11 cellular contexts compared by ENCODE assay signal in the genomic region with DNA sequence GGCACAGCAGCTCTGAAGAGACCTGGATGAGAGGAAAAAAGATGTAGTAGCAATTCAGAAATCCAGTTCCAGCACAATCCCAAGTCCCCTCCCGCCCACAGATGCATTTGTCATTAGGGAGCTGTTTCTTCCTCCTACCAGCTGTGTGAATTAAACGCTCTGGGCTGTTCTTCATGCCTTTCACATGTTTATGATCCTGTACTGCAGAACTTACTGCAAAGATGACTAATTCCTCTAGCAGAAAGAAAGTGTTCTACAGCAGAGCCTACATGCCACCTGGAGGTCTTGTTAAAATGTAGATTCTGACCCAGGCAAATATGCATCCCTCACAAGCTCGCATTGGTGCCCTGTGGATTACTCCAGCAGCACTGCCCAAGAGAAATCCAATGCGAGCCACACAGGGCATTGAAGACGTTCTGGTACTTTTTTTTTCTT. TPM values are rescaled to one million over a fixed set of nuclear protein-coding genes. Genes with fewer than 3 reads are reported as not detected.
A peak's percentile ranks its signal among the peaks of the same experiment; 100 is the strongest.
DNase-seq lines count a peak whose midpoint lies in the region; ATAC-seq and TF ChIP-seq lines count a peak whose summit lies in the region.
"Had no signal": no experiment of that assay in that cellular context is flagged by ENCODE, and none has a peak within 500 bp of the region (broad histone marks: within the 10 kb centered on the region; RNA-seq: fewer than 3 reads in every experiment).

No MANE protein-coding gene starts in this region.

- H2AFZ ChIP-seq in GM23338, result no peak overlapping the region
- no peak overlapping the region for H2AFZ ChIP-seq in trophoblast cell (ENCODE audit: insufficient read depth, low read length, poor library complexity)

- no peak overlapping the region for H2AK5ac ChIP-seq in trophoblast cell (ENCODE audit: low read length)

- no peak overlapping the region for H3K18ac ChIP-seq in trophoblast cell (ENCODE audit: low read length)

- H3K27me3 Mint-ChIP-seq in GM23338 (ENCODE audit: insufficient read depth, low read depth, poor library complexity), result peaks cover 24% of the 10 kb centered on the region
- H3K27me3 Mint-ChIP-seq in T-cell, result no peaks in the 10 kb centered on the region
- H3K27me3 Mint-ChIP-seq: effector memory CD8-positive, alpha-beta T cell had no signal

- no CpG with 5 or more reads among the region's 5 CpGs for WGBS in trophoblast cell (ENCODE audit: extremely low coverage, insufficient coverage, insufficient read length)

- DNase-seq in GM23338 (ENCODE audit: low spot score) (no peak), T-cell (no peak), trophoblast cell (no peak), DMS53 (lab: John Stamatoyannopoulos, UW) (no peak), NCI-H187 (lab: John Stamatoyannopoulos, UW) (no peak)
- no peak for DNase-seq in NK-92 treated with Interleukin-12 subunit alpha and Interleukin-12 subunit beta, amount 100 ng/mL, for 24 hours (lab: John Stamatoyannopoulos, UW)
- DNase-seq: effector memory CD8-positive, alpha-beta T cell; NCI-H1436; SHP77 treated with DMSO at 0.1 percent for 48 hours had no signal

- H2BK120ac ChIP-seq in trophoblast cell (ENCODE audit: insufficient read depth, low read length, poor library complexity), result no peak overlapping the region

- H3K9me3 ChIP-seq in trophoblast cell (ENCODE audit: insufficient read depth, low read depth, low read length), result peaks cover 2% of the 10 kb centered on the region
- H3K9me3 ChIP-seq: suprapubic skin had no signal

- H3K4me1 ChIP-seq in GM23338 (ENCODE audit: insufficient read depth) (peaks cover 43% of the 10 kb centered on the region), trophoblast cell (ENCODE audit: control insufficient read depth in 1 of 2, insufficient read depth in 2 of 2, low read length in 2 of 2) (peaks cover 13 to 23% of the 10 kb centered on the region in 2 experiments)

- H3K36me3 ChIP-seq in GM23338 (ENCODE audit: insufficient read depth) (peaks cover 90% of the 10 kb centered on the region), trophoblast cell (ENCODE audit: control insufficient read depth in 1 of 2, insufficient read depth in 2 of 2, low read length in 2 of 2) (peaks cover 49 to 73% of the 10 kb centered on the region in 2 experiments)

- H3K27me3 ChIP-seq in GM23338 (ENCODE audit: insufficient read depth) (no peaks in the 10 kb centered on the region), trophoblast cell (ENCODE audit: insufficient read depth, low read length) (no peaks in the 10 kb centered on the region)
- H3K27me3 ChIP-seq: suprapubic skin had no signal

- H2BK5ac ChIP-seq in trophoblast cell (ENCODE audit: low read depth, low read length, poor library complexity), result no peak overlapping the region

- H3K79me2 ChIP-seq in GM23338 (replicated peaks; ENCODE audit: insufficient read depth), result peaks cover 94% of the 10 kb centered on the region
- H3K79me2 ChIP-seq in trophoblast cell (ENCODE audit: control insufficient read depth, insufficient read depth, low read length, poor library complexity), result peaks cover 12% of the 10 kb centered on the region

- no peak overlapping the region for H4K91ac ChIP-seq in trophoblast cell (ENCODE audit: low read depth, low read length)

- H4K20me1 ChIP-seq in GM23338 (replicated peaks; ENCODE audit: insufficient read depth), result peaks cover 75% of the 10 kb centered on the region

- H4K8ac ChIP-seq in trophoblast cell (ENCODE audit: low read depth, low read length), result no peak overlapping the region

- H3K36me3 Mint-ChIP-seq in GM23338 (ENCODE audit: low read depth) (peaks cover 98% of the 10 kb centered on the region), T-cell (peaks cover 71% of the 10 kb centered on the region)

- H3K4me1 Mint-ChIP-seq in GM23338, result peaks cover 73% of the 10 kb centered on the region
- H3K4me1 Mint-ChIP-seq in T-cell, result peaks cover 48 to 73% (median 70%) of the 10 kb centered on the region in 3 donors

- H3K9me3 Mint-ChIP-seq in GM23338, result no peaks in the 10 kb centered on the region; the same call in 2 of the 3 replicates
- H3K9me3 Mint-ChIP-seq in T-cell, result no peaks in the 10 kb centered on the region
- H3K9me3 Mint-ChIP-seq: effector memory CD8-positive, alpha-beta T cell had no signal

- CTCF ChIA-PET in T-cell (lab: Charles Lee), result no interaction called here

- ATAC-seq in GM23338 (no peak), T-cell (replicated peaks in 1 of 4) (no peak), esophagus mucosa (peak; percentile 8)
- ATAC-seq: effector memory CD8-positive, alpha-beta T cell had no signal

- H3K4me3 Mint-ChIP-seq in GM23338 (peak overlapping the region; percentile 49), T-cell (no peak overlapping the region)

- POLR2A ChIA-PET in T-cell (lab: Charles Lee), result no interaction called here

- H3K27ac Mint-ChIP-seq in GM23338 (peak overlapping the region; percentile 87), T-cell (peak overlapping the region; percentile 58 to 78)

- H3K9me2 ChIP-seq in GM23338 (ENCODE audit: insufficient read depth), result no peaks in the 10 kb centered on the region

- H3F3A ChIP-seq in GM23338 (replicated peaks; ENCODE audit: low read depth), result peaks cover 81% of the 10 kb centered on the region

- H3K9ac ChIP-seq in trophoblast cell (ENCODE audit: low read length), result no peak overlapping the region

- no peak overlapping the region for H3K4me3 ChIP-seq in GM23338
- no peak overlapping the region for H3K4me3 ChIP-seq in trophoblast cell (ENCODE audit: low read depth, low read length)
- H3K4me3 ChIP-seq: suprapubic skin had no signal

- H2BK12ac ChIP-seq in trophoblast cell (ENCODE audit: low read length), result no peak overlapping the region

- no peak overlapping the region for H4K12ac ChIP-seq in trophoblast cell (ENCODE audit: low read depth, low read length)

- TF ChIP-seq CTCF in GM23338 (conservative IDR thresholded peaks at IDR 0.05; ENCODE audit: low read depth in 2 of 2), result no peak

- H3K23ac ChIP-seq in trophoblast cell (ENCODE audit: low read length), result no peak overlapping the region

- peaks cover 3% of the 10 kb centered on the region for H3K79me1 ChIP-seq in trophoblast cell (ENCODE audit: low read length)

- H3K4me2 ChIP-seq in GM23338 (no peak overlapping the region), trophoblast cell (ENCODE audit: low read length) (no peak overlapping the region)

- peak overlapping the region; percentile 28 for H3K4ac ChIP-seq in trophoblast cell (ENCODE audit: low read depth, low read length)

- no peak overlapping the region for H3K14ac ChIP-seq in trophoblast cell (ENCODE audit: low read length)

- H3K27ac ChIP-seq in GM23338 (ENCODE audit: low read depth), result peak overlapping the region; percentile 80
- H3K27ac ChIP-seq in trophoblast cell (ENCODE audit: low read depth, low read length), result no peak overlapping the region
- H3K27ac ChIP-seq: suprapubic skin had no signal

TF ChIP-seq in GM23338, 12 proteins besides CTCF, POLR2A, EP300 and RAD21 (continues in another document):
- TF ChIP-seq STAT1 (IDR thresholded peaks at IDR 0.05; ENCODE audit: unreplicated experiment) (no peak), CREB1 (CRISPR knock-in tag; IDR thresholded peaks at IDR 0.05; ENCODE audit: low read depth) (no peak)
- TF ChIP-seq, protein P1, sequence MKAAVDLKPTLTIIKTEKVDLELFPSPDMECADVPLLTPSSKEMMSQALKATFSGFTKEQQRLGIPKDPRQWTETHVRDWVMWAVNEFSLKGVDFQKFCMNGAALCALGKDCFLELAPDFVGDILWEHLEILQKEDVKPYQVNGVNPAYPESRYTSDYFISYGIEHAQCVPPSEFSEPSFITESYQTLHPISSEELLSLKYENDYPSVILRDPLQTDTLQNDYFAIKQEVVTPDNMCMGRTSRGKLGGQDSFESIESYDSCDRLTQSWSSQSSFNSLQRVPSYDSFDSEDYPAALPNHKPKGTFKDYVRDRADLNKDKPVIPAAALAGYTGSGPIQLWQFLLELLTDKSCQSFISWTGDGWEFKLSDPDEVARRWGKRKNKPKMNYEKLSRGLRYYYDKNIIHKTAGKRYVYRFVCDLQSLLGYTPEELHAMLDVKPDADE (IDR thresholded peaks at IDR 0.05), result no peak
- TF ChIP-seq, protein P2, sequence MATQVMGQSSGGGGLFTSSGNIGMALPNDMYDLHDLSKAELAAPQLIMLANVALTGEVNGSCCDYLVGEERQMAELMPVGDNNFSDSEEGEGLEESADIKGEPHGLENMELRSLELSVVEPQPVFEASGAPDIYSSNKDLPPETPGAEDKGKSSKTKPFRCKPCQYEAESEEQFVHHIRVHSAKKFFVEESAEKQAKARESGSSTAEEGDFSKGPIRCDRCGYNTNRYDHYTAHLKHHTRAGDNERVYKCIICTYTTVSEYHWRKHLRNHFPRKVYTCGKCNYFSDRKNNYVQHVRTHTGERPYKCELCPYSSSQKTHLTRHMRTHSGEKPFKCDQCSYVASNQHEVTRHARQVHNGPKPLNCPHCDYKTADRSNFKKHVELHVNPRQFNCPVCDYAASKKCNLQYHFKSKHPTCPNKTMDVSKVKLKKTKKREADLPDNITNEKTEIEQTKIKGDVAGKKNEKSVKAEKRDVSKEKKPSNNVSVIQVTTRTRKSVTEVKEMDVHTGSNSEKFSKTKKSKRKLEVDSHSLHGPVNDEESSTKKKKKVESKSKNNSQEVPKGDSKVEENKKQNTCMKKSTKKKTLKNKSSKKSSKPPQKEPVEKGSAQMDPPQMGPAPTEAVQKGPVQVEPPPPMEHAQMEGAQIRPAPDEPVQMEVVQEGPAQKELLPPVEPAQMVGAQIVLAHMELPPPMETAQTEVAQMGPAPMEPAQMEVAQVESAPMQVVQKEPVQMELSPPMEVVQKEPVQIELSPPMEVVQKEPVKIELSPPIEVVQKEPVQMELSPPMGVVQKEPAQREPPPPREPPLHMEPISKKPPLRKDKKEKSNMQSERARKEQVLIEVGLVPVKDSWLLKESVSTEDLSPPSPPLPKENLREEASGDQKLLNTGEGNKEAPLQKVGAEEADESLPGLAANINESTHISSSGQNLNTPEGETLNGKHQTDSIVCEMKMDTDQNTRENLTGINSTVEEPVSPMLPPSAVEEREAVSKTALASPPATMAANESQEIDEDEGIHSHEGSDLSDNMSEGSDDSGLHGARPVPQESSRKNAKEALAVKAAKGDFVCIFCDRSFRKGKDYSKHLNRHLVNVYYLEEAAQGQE (IDR thresholded peaks at IDR 0.05; ENCODE audit: unreplicated experiment), result no peak

RNA-seq across cellular contexts. Expression of a gene that starts 6.5 kb away (rescaled TPM):
- total RNA-seq in GM23338 (2014; rRNA removed; shearing (Covaris generic)), result 1,517 and 1,831 TPM in 2 replicates
- polyA plus RNA-seq in GM23338 (2016; fragmentation: Nextera tagmentation; extraction: Ambion mirVana), result 882 and 910 TPM in 2 replicates
- total RNA-seq in T-cell (100 to 1,000 TPM; 308 to 625 (median 545) TPM), esophagus mucosa (1,388 TPM)
- polyA plus RNA-seq in trophoblast cell (2013), result 854 and 880 TPM in 2 replicates

RNA-seq across cellular contexts. Expression of a gene that starts 54.5 kb away (rescaled TPM):
- 157 and 170 TPM in 2 replicates for total RNA-seq in GM23338 (2014; rRNA removed; shearing (Covaris generic))
- polyA plus RNA-seq in GM23338 (2016; fragmentation: Nextera tagmentation; extraction: Ambion mirVana), result 148 and 166 TPM in 2 replicates
- total RNA-seq in T-cell (100 to 1,000 TPM in 3 of 5 donors, 10 to 100 TPM in 2; 85.1 to 116 (median 103) TPM), esophagus mucosa (33.0 TPM)
- polyA plus RNA-seq in trophoblast cell (2013), result 57.2 and 60.2 TPM in 2 replicates
